Comparison of ENCODE assay signal across 8 cellular contexts in genomic region chr17:6843241-6843890, GRCh38. TPM values are rescaled to one million over a fixed set of nuclear protein-coding genes. Genes with fewer than 3 reads are reported as not detected.
A peak's percentile ranks its signal among the peaks of the same experiment; 100 is the strongest.
DNase-seq lines count a peak whose midpoint lies in the region; ATAC-seq and TF ChIP-seq lines count a peak whose summit lies in the region.

No MANE protein-coding gene starts in this region.

- peak; percentile 55 for ATAC-seq in Right ventricle myocardium superior (ENCODE audit: poor library complexity)
- no peak for ATAC-seq in Right ventricle myocardium inferior
- peak in 1 of 2 donors; percentile 61 for ATAC-seq in lower lobe of right lung

- no peak overlapping the region for H3K4me3 ChIP-seq in lower lobe of right lung

- peaks cover 18% of the 10 kb centered on the region for H3K4me1 Mint-ChIP-seq in activated CD4-positive, alpha-beta memory T cell treated with anti-CD3 and anti-CD28 coated beads, Interleukin-2, amount 10 ng/mL, durations not matched to agents 7 days and 5 days

- no peak overlapping the region for H3K27ac Mint-ChIP-seq in activated CD4-positive, alpha-beta memory T cell treated with anti-CD3 and anti-CD28 coated beads, Interleukin-2, amount 10 ng/mL, durations not matched to agents 7 days and 5 days

- CTCF ChIA-PET in activated CD4-positive, alpha-beta memory T cell treated with anti-CD3 and anti-CD28 coated beads, Interleukin-2, amount 10 ng/mL, durations not matched to agents 7 days and 5 days (lab: Charles Lee) = interaction anchor here (0.5 to 3.3 kb wide), 23 partner anchors 10 to 1251 kb away, joined by 3 to 34 read pairs (median 4); partner anchors contain the start of genes BCL6B, TEKT1 and XAF1

- H3K4me1 ChIP-seq in lower lobe of right lung = no peaks in the 10 kb centered on the region

- peak; percentile 63 for TF ChIP-seq CTCF in lower lobe of right lung (IDR thresholded peaks at IDR 0.05)

- no peak overlapping the region for H3K4me3 Mint-ChIP-seq in activated CD4-positive, alpha-beta memory T cell treated with anti-CD3 and anti-CD28 coated beads, Interleukin-2, amount 10 ng/mL, durations not matched to agents 7 days and 5 days

- no peaks in the 10 kb centered on the region for H3K9me3 Mint-ChIP-seq in activated CD4-positive, alpha-beta memory T cell treated with anti-CD3 and anti-CD28 coated beads, Interleukin-2, amount 10 ng/mL, durations not matched to agents 7 days and 5 days

- H3K36me3 ChIP-seq in lower lobe of right lung = no peaks in the 10 kb centered on the region

- H3K27ac ChIP-seq in lower lobe of right lung = no peak overlapping the region

- POLR2A ChIA-PET in activated CD4-positive, alpha-beta memory T cell treated with anti-CD3 and anti-CD28 coated beads, Interleukin-2, amount 10 ng/mL, durations not matched to agents 7 days and 5 days (lab: Charles Lee) = interaction anchor here (0.8 kb wide), 1 partner anchor 178 kb away, joined by 3 read pairs; no protein-coding TSS in a partner anchor

- intact Hi-C loops in Right ventricle myocardium superior (cut with DNase I) = no loop called here
- intact Hi-C loops in Right ventricle myocardium inferior (cut with DNase I) = loop anchor here (1.0 to 10.0 kb wide), 2 partner anchors 161 to 177 kb away; no protein-coding TSS in a partner anchor
- intact Hi-C loops in lower lobe of right lung (cut with DNase I) = no loop called here

- H3K27me3 Mint-ChIP-seq in activated CD4-positive, alpha-beta memory T cell treated with anti-CD3 and anti-CD28 coated beads, Interleukin-2, amount 10 ng/mL, durations not matched to agents 7 days and 5 days = peaks cover 61% of the 10 kb centered on the region

- H3K36me3 Mint-ChIP-seq in activated CD4-positive, alpha-beta memory T cell treated with anti-CD3 and anti-CD28 coated beads, Interleukin-2, amount 10 ng/mL, durations not matched to agents 7 days and 5 days (ENCODE audit: low read depth) = no peaks in the 10 kb centered on the region

- no peak for DNase-seq in Right ventricle myocardium superior
- DNase-seq in Right ventricle myocardium inferior (ENCODE audit: missing footprints) = no peak
- DNase-seq in NCI-H2196 treated with DMSO at 0.1 percent for 48 hours (lab: John Stamatoyannopoulos, UW; ENCODE audit: unreplicated experiment) = peak; percentile 1
- peak; percentile 48 for DNase-seq in cerebellar cortex (ENCODE audit: low spot score)
- DNase-seq in lower lobe of right lung = no peak
- no peak for DNase-seq in COLO668 (lab: John Stamatoyannopoulos, UW; ENCODE audit: unreplicated experiment)
- no peak for DNase-seq in activated CD4-positive, alpha-beta memory T cell treated with anti-CD3 and anti-CD28 coated beads, Interleukin-2, amount 10 ng/mL, durations not matched to agents 7 days and 5 days
- DNase-seq in activated T-cell treated with anti-CD3 and anti-CD28 coated beads, Interleukin-2, amount 50 U/mL, for 48 hours = no peak

- peaks cover 41% of the 10 kb centered on the region for H3K27me3 ChIP-seq in lower lobe of right lung (ENCODE audit: low read depth)

- no peaks in the 10 kb centered on the region for H3K9me3 ChIP-seq in lower lobe of right lung

RNA-seq across cellular contexts. Expression of gene TEKT1, which starts 11.8 kb away (rescaled TPM):
- total RNA-seq in Right ventricle myocardium superior = not detected
- not detected for total RNA-seq in Right ventricle myocardium inferior
- total RNA-seq in lower lobe of right lung = 9.7 TPM
- not detected for total RNA-seq in activated CD4-positive, alpha-beta memory T cell treated with anti-CD3 and anti-CD28 coated beads, Interleukin-2, amount 10 ng/mL, durations not matched to agents 7 days and 5 days

Comparison
In these comparisons a context has a peak if more than half of its experiments do, and no peak if none do; other contexts are left out.
1. DNase-seq: peak in NCI-H2196 treated with DMSO at 0.1 percent for 48 hours (single experiment) and cerebellar cortex (single experiment); none in Right ventricle myocardium superior (single experiment), Right ventricle myocardium inferior (single experiment), lower lobe of right lung (single experiment), COLO668 (single experiment), activated CD4-positive, alpha-beta memory T cell treated with anti-CD3 and anti-CD28 coated beads, Interleukin-2, amount 10 ng/mL, durations not matched to agents 7 days and 5 days (single experiment) and activated T-cell treated with anti-CD3 and anti-CD28 coated beads, Interleukin-2, amount 50 U/mL, for 48 hours (0 of 2).
2. RNA of gene TEKT1, which starts 11.8 kb away (total RNA-seq): 9.7 TPM in lower lobe of right lung (single experiment); not detected in Right ventricle myocardium superior (single experiment), not detected in Right ventricle myocardium inferior (single experiment) and not detected in activated CD4-positive, alpha-beta memory T cell treated with anti-CD3 and anti-CD28 coated beads, Interleukin-2, amount 10 ng/mL, durations not matched to agents 7 days and 5 days; every median in the first group is over 10 times any median in the second.